In the genomic region with DNA sequence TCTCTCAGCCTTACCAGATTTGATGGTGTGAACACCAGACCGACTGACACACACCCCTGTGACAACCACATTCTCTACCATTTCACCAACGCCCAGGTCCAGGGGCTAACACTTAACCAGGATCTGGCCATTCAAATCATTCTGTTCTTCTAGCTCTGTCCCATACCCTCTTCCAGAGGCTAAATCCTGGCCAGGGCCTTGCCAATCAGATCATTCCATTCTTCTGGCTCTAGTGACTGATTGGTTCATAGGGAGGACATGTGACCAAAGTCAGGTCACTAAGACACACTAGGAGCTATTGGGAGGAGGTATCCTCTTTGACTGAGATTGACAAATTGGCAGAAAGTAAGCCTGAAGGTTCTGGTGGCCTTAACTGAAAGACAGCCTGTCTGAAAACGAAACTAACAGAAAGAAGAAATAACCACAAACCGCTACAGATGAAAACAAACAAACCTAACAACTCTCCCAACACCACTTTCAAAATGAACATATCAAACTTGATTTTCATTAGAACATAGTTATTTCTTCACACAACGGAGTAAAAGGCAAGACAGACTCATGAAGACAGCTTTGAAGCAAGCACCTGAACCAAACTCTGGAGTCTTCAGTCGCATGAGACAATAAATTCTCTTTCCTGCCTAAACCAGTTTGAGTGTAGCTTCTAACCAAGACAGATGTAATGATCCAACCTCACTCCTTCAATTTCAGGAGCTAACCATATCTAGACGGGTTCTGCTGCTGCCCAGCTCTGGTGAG, we compare ENCODE assay signal across 1 cellular context.
TF ChIP-seq lines count a peak whose summit lies in the region.

No MANE protein-coding gene starts in this region.

TF ChIP-seq in HepG2, 621 proteins besides CTCF, POLR2A, EP300 and RAD21 (continued from another document):
- TF ChIP-seq, protein P1, sequence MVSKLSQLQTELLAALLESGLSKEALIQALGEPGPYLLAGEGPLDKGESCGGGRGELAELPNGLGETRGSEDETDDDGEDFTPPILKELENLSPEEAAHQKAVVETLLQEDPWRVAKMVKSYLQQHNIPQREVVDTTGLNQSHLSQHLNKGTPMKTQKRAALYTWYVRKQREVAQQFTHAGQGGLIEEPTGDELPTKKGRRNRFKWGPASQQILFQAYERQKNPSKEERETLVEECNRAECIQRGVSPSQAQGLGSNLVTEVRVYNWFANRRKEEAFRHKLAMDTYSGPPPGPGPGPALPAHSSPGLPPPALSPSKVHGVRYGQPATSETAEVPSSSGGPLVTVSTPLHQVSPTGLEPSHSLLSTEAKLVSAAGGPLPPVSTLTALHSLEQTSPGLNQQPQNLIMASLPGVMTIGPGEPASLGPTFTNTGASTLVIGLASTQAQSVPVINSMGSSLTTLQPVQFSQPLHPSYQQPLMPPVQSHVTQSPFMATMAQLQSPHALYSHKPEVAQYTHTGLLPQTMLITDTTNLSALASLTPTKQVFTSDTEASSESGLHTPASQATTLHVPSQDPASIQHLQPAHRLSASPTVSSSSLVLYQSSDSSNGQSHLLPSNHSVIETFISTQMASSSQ (IDR thresholded peaks at IDR 0.05; ENCODE audit: low read depth) = no peak
- TF ChIP-seq, protein P1 (CRISPR knock-in tag; IDR thresholded peaks at IDR 0.05; ENCODE audit: borderline replicate concordance) = no peak
- TF ChIP-seq ZNF260 (CRISPR knock-in tag; IDR thresholded peaks at IDR 0.05; ENCODE audit: borderline replicate concordance, low read depth) = no peak
- TF ChIP-seq TCF12 (IDR thresholded peaks at IDR 0.05) = no peak
- TF ChIP-seq TCF12 (CRISPR knock-in tag; IDR thresholded peaks at IDR 0.05) = no peak
- no peak for TF ChIP-seq KAT7 (CRISPR knock-in tag; IDR thresholded peaks at IDR 0.05; ENCODE audit: borderline replicate concordance)
